Comparison of ENCODE assay signal across 12 cellular contexts in genomic region chr3:195069501-195070251, GRCh38.
"Had no signal": no experiment of that assay in that cellular context is flagged by ENCODE, and none has a peak within 500 bp of the region (broad histone marks: within the 10 kb centered on the region; RNA-seq: fewer than 3 reads in every experiment).

No MANE protein-coding gene starts in this region.

- H3K27ac ChIP-seq: thoracic aorta had no signal

- ATAC-seq: natural killer cell treated with Interleukin-12 subunit alpha and Interleukin-12 subunit beta and Interleukin-15 and Interleukin-18, amount 100 ng/mL, for 72 hours had no signal

- H3K9me3 ChIP-seq: thoracic aorta had no signal

- DNase-seq: activated CD4-positive, alpha-beta T cell treated with anti-CD3 and anti-CD28 coated beads for 48 hours; activated CD8-positive, alpha-beta memory T cell treated with anti-CD3 and anti-CD28 coated beads for 24 hours; activated T-cell treated with anti-CD3 and anti-CD28 coated beads, Interleukin-2, amount 50 U/mL, for 48 hours; erythroblast; immature natural killer cell; mesenchymal stem cell; occipital lobe; stimulated activated CD4-positive, alpha-beta T cell treated with anti-CD3 and anti-CD28 coated beads, Interleukin-15, amount 100 ng/mL, for 24 hours; stimulated activated CD4-positive, alpha-beta T cell treated with anti-CD3 and anti-CD28 coated beads, Interleukin-4, amount 100 ng/mL, for 24 hours; T-helper 9 cell had no signal

- H3K4me3 ChIP-seq: thoracic aorta had no signal
